ENCODE assay signal across 9 cellular contexts in genomic region chr1:226988337-226988672, GRCh38. TPM values are rescaled to one million over a fixed set of nuclear protein-coding genes. Genes with fewer than 3 reads are reported as not detected.
DNase-seq lines count a peak whose midpoint lies in the region; ATAC-seq and TF ChIP-seq lines count a peak whose summit lies in the region.
"Had no signal": no experiment of that assay in that cellular context is flagged by ENCODE, and none has a peak within 500 bp of the region (broad histone marks: within the 10 kb centered on the region; RNA-seq: fewer than 3 reads in every experiment).

No MANE protein-coding gene starts in this region.

- H3K27ac Mint-ChIP-seq in CD4-positive, CD25-positive, alpha-beta regulatory T cell: peak overlapping the region; percentile 82 to 95 (median 90)
- H3K27ac Mint-ChIP-seq: activated T-helper 1 cell treated with anti-CD3 and anti-CD28 coated beads, Interleukin-12 subunit alpha, Interleukin-12 subunit beta, Interleukin-2, Interleukin-4 antibody, amounts not matched to agents 30 ng/mL and 10 ng/mL and 1 ng/mL, durations not matched to agents 14 hours and 24 hours and 36 hours had no signal

- H3K4me1 Mint-ChIP-seq in CD4-positive, CD25-positive, alpha-beta regulatory T cell: peaks cover 22 to 42% (median 25%) of the 10 kb centered on the region in 4 donors

- 20% methylated on average over 3 of the region's 3 CpGs for WGBS in prostate gland

- no peak for ATAC-seq in CD4-positive, CD25-positive, alpha-beta regulatory T cell (ENCODE audit: low read depth in 2 of 2)
- ATAC-seq in HG03196 (IDR thresholded peaks at IDR 0.05; ENCODE audit: unreplicated experiment) (no peak), HG02571 (IDR thresholded peaks at IDR 0.05; ENCODE audit: unreplicated experiment) (no peak)

- H3K4me1 ChIP-seq in CD4-positive, CD25-positive, alpha-beta regulatory T cell (ENCODE audit: control insufficient read depth, insufficient read depth, low read length, poor library complexity, severe bottlenecking): peaks cover 34% of the 10 kb centered on the region
- peaks cover 22% of the 10 kb centered on the region for H3K4me1 ChIP-seq in prostate gland (replicated peaks)
- H3K4me1 ChIP-seq in Karpas-422 (ENCODE audit: low read length): no peaks in the 10 kb centered on the region
- no peaks in the 10 kb centered on the region for H3K4me1 ChIP-seq in effector memory CD4-positive, alpha-beta T cell (ENCODE audit: control insufficient read depth, insufficient read depth, low read length, poor library complexity, severe bottlenecking)

- H3K9me2 ChIP-seq in Karpas-422 (replicated peaks; ENCODE audit: insufficient read depth, low read length): no peaks in the 10 kb centered on the region

- H2AFZ ChIP-seq in Karpas-422 (ENCODE audit: low read length): no peak overlapping the region

- no peak overlapping the region for H3K9ac ChIP-seq in Karpas-422 (ENCODE audit: low read length)

- no peaks in the 10 kb centered on the region for H3K79me2 ChIP-seq in Karpas-422 (ENCODE audit: low read length)

- no peaks in the 10 kb centered on the region for H3K9me3 Mint-ChIP-seq in CD4-positive, CD25-positive, alpha-beta regulatory T cell
- H3K9me3 Mint-ChIP-seq: activated T-helper 1 cell treated with anti-CD3 and anti-CD28 coated beads, Interleukin-12 subunit alpha, Interleukin-12 subunit beta, Interleukin-2, Interleukin-4 antibody, amounts not matched to agents 30 ng/mL and 10 ng/mL and 1 ng/mL, durations not matched to agents 14 hours and 24 hours and 36 hours had no signal

- no peak for TF ChIP-seq POLR2A in prostate gland (IDR thresholded peaks at IDR 0.05)

- peak overlapping the region; percentile 7 for H3K4me3 ChIP-seq in CD4-positive, CD25-positive, alpha-beta regulatory T cell (ENCODE audit: low read depth, low read length)
- no peak overlapping the region for H3K4me3 ChIP-seq in prostate gland
- no peak overlapping the region for H3K4me3 ChIP-seq in Karpas-422 (ENCODE audit: low read length)
- no peak overlapping the region for H3K4me3 ChIP-seq in effector memory CD4-positive, alpha-beta T cell (ENCODE audit: insufficient read depth, low read depth, low read length, poor library complexity, severe bottlenecking)

- intact Hi-C loops in prostate gland (cut with DNase I): loop anchor here (5.0 kb wide), 1 partner anchor 46 kb away; the partner anchor contains the start of gene COQ8A

- H3K4me3 Mint-ChIP-seq in CD4-positive, CD25-positive, alpha-beta regulatory T cell: peak overlapping the region in 1 of 4 donors; percentile 43
- H3K4me3 Mint-ChIP-seq: activated T-helper 1 cell treated with anti-CD3 and anti-CD28 coated beads, Interleukin-12 subunit alpha, Interleukin-12 subunit beta, Interleukin-2, Interleukin-4 antibody, amounts not matched to agents 30 ng/mL and 10 ng/mL and 1 ng/mL, durations not matched to agents 14 hours and 24 hours and 36 hours had no signal

- peaks cover 32% of the 10 kb centered on the region for H3K36me3 ChIP-seq in CD4-positive, CD25-positive, alpha-beta regulatory T cell (ENCODE audit: control insufficient read depth, insufficient read depth, low read length)
- H3K36me3 ChIP-seq in prostate gland (peaks cover 0 to 2% of the 10 kb centered on the region in 2 donors), Karpas-422 (ENCODE audit: insufficient read depth, low read length) (no peaks in the 10 kb centered on the region)
- H3K36me3 ChIP-seq in effector memory CD4-positive, alpha-beta T cell (ENCODE audit: control insufficient read depth, insufficient read depth, low read length): peaks cover 27% of the 10 kb centered on the region

- no peaks in the 10 kb centered on the region for H3K9me3 ChIP-seq in CD4-positive, CD25-positive, alpha-beta regulatory T cell (ENCODE audit: control insufficient read depth in 2 of 2, low read length in 2 of 2)
- H3K9me3 ChIP-seq in prostate gland (no peaks in the 10 kb centered on the region), Karpas-422 (ENCODE audit: low read length) (no peaks in the 10 kb centered on the region)
- H3K9me3 ChIP-seq in effector memory CD4-positive, alpha-beta T cell (ENCODE audit: control insufficient read depth, low read length): no peaks in the 10 kb centered on the region

- peak overlapping the region; percentile 62 for H3K27ac ChIP-seq in CD4-positive, CD25-positive, alpha-beta regulatory T cell (ENCODE audit: insufficient read depth, low read length, poor library complexity, severe bottlenecking)
- H3K27ac ChIP-seq in prostate gland (peak overlapping the region; percentile 66 to 81), Karpas-422 (ENCODE audit: low read length) (no peak overlapping the region)
- H3K27ac ChIP-seq in effector memory CD4-positive, alpha-beta T cell (ENCODE audit: insufficient read depth, low read length, poor library complexity, severe bottlenecking): no peak overlapping the region

- no peaks in the 10 kb centered on the region for H3K27me3 ChIP-seq in CD4-positive, CD25-positive, alpha-beta regulatory T cell (ENCODE audit: control insufficient read depth, insufficient read depth, low read length)
- no peaks in the 10 kb centered on the region for H3K27me3 ChIP-seq in prostate gland (replicated peaks; ENCODE audit: insufficient read depth)
- H3K27me3 ChIP-seq in Karpas-422 (ENCODE audit: low read length): no peaks in the 10 kb centered on the region
- H3K27me3 ChIP-seq in effector memory CD4-positive, alpha-beta T cell (replicated peaks; ENCODE audit: control insufficient read depth, insufficient read depth, low read length, poor library complexity, severe bottlenecking): no peaks in the 10 kb centered on the region

- peaks cover 13% of the 10 kb centered on the region for H3K36me3 Mint-ChIP-seq in CD4-positive, CD25-positive, alpha-beta regulatory T cell

- peak in 1 of 3 donors; percentile 65 for DNase-seq in CD4-positive, CD25-positive, alpha-beta regulatory T cell
- DNase-seq in NCI-H2029 (lab: John Stamatoyannopoulos, UW) (peak; percentile 71), globus pallidus (ENCODE audit: low spot score) (peak; percentile 73), prostate gland (ENCODE audit: low spot score) (peak; percentile 89), Karpas-422 (no peak)
- no peak for DNase-seq in effector memory CD4-positive, alpha-beta T cell

- H3K4me2 ChIP-seq in Karpas-422 (ENCODE audit: low read depth, low read length, poor library complexity, severe bottlenecking): no peak overlapping the region

- no peak for TF ChIP-seq CTCF in prostate gland (IDR thresholded peaks at IDR 0.05)

- H4K20me1 ChIP-seq in Karpas-422 (ENCODE audit: insufficient read depth, low read depth, low read length): no peaks in the 10 kb centered on the region

- H3K27me3 Mint-ChIP-seq in CD4-positive, CD25-positive, alpha-beta regulatory T cell: no peaks in the 10 kb centered on the region

RNA-seq across cellular contexts. Expression of gene COQ8A, which starts 48.2 kb away (rescaled TPM):
- total RNA-seq in CD4-positive, CD25-positive, alpha-beta regulatory T cell: 44.1 TPM
- 10 to 100 TPM; 53.1 to 60.1 (median 56.4) TPM for polyA plus RNA-seq in CD4-positive, CD25-positive, alpha-beta regulatory T cell
- 10 to 100 TPM; 61.8 to 66.1 TPM for total RNA-seq in prostate gland
- total RNA-seq in Karpas-422 (2014; rRNA removed; shearing (Covaris generic); ENCODE audit: low replicate concordance): 12.7 and 22.6 TPM in 2 replicates

Comparison
In these comparisons a context has a peak if more than half of its experiments do, and no peak if none do; other contexts are left out.
1. DNase-seq: peak in NCI-H2029 (single experiment), globus pallidus (single experiment) and prostate gland (single experiment); none in Karpas-422 (single experiment) and effector memory CD4-positive, alpha-beta T cell (0 of 3).
2. H3K27ac ChIP-seq: peak in CD4-positive, CD25-positive, alpha-beta regulatory T cell (single experiment) and prostate gland (2 of 2); none in Karpas-422 (single experiment) and effector memory CD4-positive, alpha-beta T cell (single experiment).